8 cellular contexts compared by ENCODE assay signal in genomic region chr10:32956365-32957197, GRCh38. TPM values are rescaled to one million over a fixed set of nuclear protein-coding genes. Genes with fewer than 3 reads are reported as not detected.
DNase-seq lines count a peak whose midpoint lies in the region; ATAC-seq and TF ChIP-seq lines count a peak whose summit lies in the region.

No MANE protein-coding gene starts in this region.

- H3K27me3 Mint-ChIP-seq in activated CD4-positive, alpha-beta T cell treated with anti-CD3 and anti-CD28 coated beads, Interleukin-2, amount 10 ng/mL, durations not matched to agents 7 days and 5 days = peaks cover 9% of the 10 kb centered on the region
- H3K27me3 Mint-ChIP-seq in activated naive CD8-positive, alpha-beta T cell treated with anti-CD3 and anti-CD28 coated beads, Interleukin-2, amount 10 ng/mL, durations not matched to agents 7 days and 5 days = no peaks in the 10 kb centered on the region

- no peak for DNase-seq in activated CD4-positive, alpha-beta T cell treated with anti-CD3 and anti-CD28 coated beads, Interleukin-2, amount 10 ng/mL, durations not matched to agents 7 days and 5 days
- DNase-seq in activated CD4-positive, alpha-beta T cell treated with anti-CD3 and anti-CD28 coated beads, Interleukin-2, amount 50 U/mL, for 1 hour = no peak
- no peak for DNase-seq in activated naive CD8-positive, alpha-beta T cell treated with anti-CD3 and anti-CD28 coated beads, Interleukin-2, amount 10 ng/mL, durations not matched to agents 7 days and 5 days
- DNase-seq in kidney epithelial cell (ENCODE audit: low read depth) = no peak
- DNase-seq in thoracic aorta (ENCODE audit: low spot score) = no peak
- DNase-seq in KBM-7 = no peak
- no peak for DNase-seq in NOMO-1 (lab: John Stamatoyannopoulos, UW; ENCODE audit: unreplicated experiment in 2 of 2)
- DNase-seq in effector CD4-positive, alpha-beta T cell = no peak

- no peak for ATAC-seq in activated naive CD8-positive, alpha-beta T cell treated with anti-CD3 and anti-CD28 coated beads, Interleukin-2, amount 10 ng/mL, durations not matched to agents 7 days and 5 days (ENCODE audit: low read depth)
- ATAC-seq in thoracic aorta (ENCODE audit: insufficient number of reproducible peaks, low FRiP score, low read depth) = no peak

- H3K27ac Mint-ChIP-seq in activated CD4-positive, alpha-beta T cell treated with anti-CD3 and anti-CD28 coated beads, Interleukin-2, amount 10 ng/mL, durations not matched to agents 7 days and 5 days = peak overlapping the region; percentile 83
- no peak overlapping the region for H3K27ac Mint-ChIP-seq in activated naive CD8-positive, alpha-beta T cell treated with anti-CD3 and anti-CD28 coated beads, Interleukin-2, amount 10 ng/mL, durations not matched to agents 7 days and 5 days

- no peaks in the 10 kb centered on the region for H3K9me3 ChIP-seq in thoracic aorta

- peaks cover 12% of the 10 kb centered on the region for H3K36me3 Mint-ChIP-seq in activated CD4-positive, alpha-beta T cell treated with anti-CD3 and anti-CD28 coated beads, Interleukin-2, amount 10 ng/mL, durations not matched to agents 7 days and 5 days (ENCODE audit: low read depth)
- peaks cover 2% of the 10 kb centered on the region for H3K36me3 Mint-ChIP-seq in activated naive CD8-positive, alpha-beta T cell treated with anti-CD3 and anti-CD28 coated beads, Interleukin-2, amount 10 ng/mL, durations not matched to agents 7 days and 5 days

- H3K4me3 Mint-ChIP-seq in activated CD4-positive, alpha-beta T cell treated with anti-CD3 and anti-CD28 coated beads, Interleukin-2, amount 10 ng/mL, durations not matched to agents 7 days and 5 days = peak overlapping the region; percentile 78
- peak overlapping the region; percentile 81 for H3K4me3 Mint-ChIP-seq in activated naive CD8-positive, alpha-beta T cell treated with anti-CD3 and anti-CD28 coated beads, Interleukin-2, amount 10 ng/mL, durations not matched to agents 7 days and 5 days

- POLR2A ChIA-PET in activated CD4-positive, alpha-beta T cell treated with anti-CD3 and anti-CD28 coated beads, Interleukin-2, amount 10 ng/mL, durations not matched to agents 7 days and 5 days (lab: Charles Lee) = interaction anchor here (1.3 kb wide), 1 partner anchor 24 kb away, joined by 6 read pairs; no protein-coding TSS in a partner anchor
- POLR2A ChIA-PET in activated naive CD8-positive, alpha-beta T cell treated with anti-CD3 and anti-CD28 coated beads, Interleukin-2, amount 10 ng/mL, durations not matched to agents 7 days and 5 days (lab: Charles Lee) = interaction anchor here (1.0 to 1.9 kb wide), 3 partner anchors 24 to 511 kb away, joined by 3 to 12 read pairs (median 3); partner anchors contain the start of gene CCDC7

- peak overlapping the region; percentile 98 to 100 for H3K27ac ChIP-seq in thoracic aorta

- TF ChIP-seq CTCF in kidney epithelial cell (IDR thresholded peaks at IDR 0.05; ENCODE audit: insufficient read depth, low read length, poor library complexity, severe bottlenecking) (no peak), thoracic aorta (IDR thresholded peaks at IDR 0.05) (no peak)

- no peaks in the 10 kb centered on the region for H3K9me3 Mint-ChIP-seq in activated CD4-positive, alpha-beta T cell treated with anti-CD3 and anti-CD28 coated beads, Interleukin-2, amount 10 ng/mL, durations not matched to agents 7 days and 5 days
- no peaks in the 10 kb centered on the region for H3K9me3 Mint-ChIP-seq in activated naive CD8-positive, alpha-beta T cell treated with anti-CD3 and anti-CD28 coated beads, Interleukin-2, amount 10 ng/mL, durations not matched to agents 7 days and 5 days

- no peaks in the 10 kb centered on the region for H3K36me3 ChIP-seq in kidney epithelial cell (ENCODE audit: control insufficient read depth, insufficient read depth, low read length)
- no peaks in the 10 kb centered on the region for H3K36me3 ChIP-seq in thoracic aorta

- H3K4me3 ChIP-seq in kidney epithelial cell (ENCODE audit: low read depth, low read length) (peak overlapping the region; percentile 97), thoracic aorta (peak overlapping the region; percentile 96)

- peaks cover 43 to 66% of the 10 kb centered on the region in 2 donors for H3K4me1 ChIP-seq in thoracic aorta (ENCODE audit: control insufficient read depth in 1 of 2, low read depth in 2 of 2)

- in situ Hi-C loops in KBM-7 (cut with MboI; ENCODE audit: low pct_unique_long_range_greater_than_20kb, low sequenced_read_pairs) = no loop called here

- CTCF ChIA-PET in activated CD4-positive, alpha-beta T cell treated with anti-CD3 and anti-CD28 coated beads, Interleukin-2, amount 10 ng/mL, durations not matched to agents 7 days and 5 days (lab: Charles Lee) = interaction anchor here (0.6 to 1.3 kb wide), 4 partner anchors 24 to 261 kb away, joined by 3 to 4 read pairs (median 4); no protein-coding TSS in a partner anchor

- H3K27me3 ChIP-seq in kidney epithelial cell (ENCODE audit: control insufficient read depth, insufficient read depth, low read length) (no peaks in the 10 kb centered on the region), thoracic aorta (replicated peaks; ENCODE audit: insufficient read depth) (no peaks in the 10 kb centered on the region)

- H3K4me1 Mint-ChIP-seq in activated CD4-positive, alpha-beta T cell treated with anti-CD3 and anti-CD28 coated beads, Interleukin-2, amount 10 ng/mL, durations not matched to agents 7 days and 5 days = peaks cover 58% of the 10 kb centered on the region
- H3K4me1 Mint-ChIP-seq in activated naive CD8-positive, alpha-beta T cell treated with anti-CD3 and anti-CD28 coated beads, Interleukin-2, amount 10 ng/mL, durations not matched to agents 7 days and 5 days = peaks cover 26% of the 10 kb centered on the region

RNA-seq across cellular contexts. Expression of gene ITGB1, which starts 1.4 kb away (rescaled TPM):
- total RNA-seq in activated CD4-positive, alpha-beta T cell treated with anti-CD3 and anti-CD28 coated beads, Interleukin-2, amount 10 ng/mL, durations not matched to agents 7 days and 5 days = 10 to 100 TPM; 89.4 to 98.4 TPM
- 10 to 100 TPM; 60.3 to 77.8 TPM for total RNA-seq in activated naive CD8-positive, alpha-beta T cell treated with anti-CD3 and anti-CD28 coated beads, Interleukin-2, amount 10 ng/mL, durations not matched to agents 7 days and 5 days
- 1,462 and 2,227 TPM in 2 replicates for total RNA-seq in kidney epithelial cell
- 1,000 to 10,000 TPM; 1,541 to 1,574 TPM for total RNA-seq in thoracic aorta

Comparison
In these comparisons a context has a peak if more than half of its experiments do, and no peak if none do; other contexts are left out.
1. RNA of gene ITGB1, which starts 1.4 kb away (total RNA-seq): 1,462 to 2,227 TPM in kidney epithelial cell and 1,541 to 1,574 TPM in thoracic aorta; 89.4 to 98.4 TPM in activated CD4-positive, alpha-beta T cell treated with anti-CD3 and anti-CD28 coated beads, Interleukin-2, amount 10 ng/mL, durations not matched to agents 7 days and 5 days and 60.3 to 77.8 TPM in activated naive CD8-positive, alpha-beta T cell treated with anti-CD3 and anti-CD28 coated beads, Interleukin-2, amount 10 ng/mL, durations not matched to agents 7 days and 5 days; every median in the first group is over 10 times any median in the second.